Comparison of ENCODE assay signal across 15 cellular contexts in genomic region chr19:6663236-6664187, GRCh38. TPM values are rescaled to one million over a fixed set of nuclear protein-coding genes. Genes with fewer than 3 reads are reported as not detected.
A peak's percentile ranks its signal among the peaks of the same experiment; 100 is the strongest.
DNase-seq lines count a peak whose midpoint lies in the region; ATAC-seq and TF ChIP-seq lines count a peak whose summit lies in the region.
"Had no signal": no experiment of that assay in that cellular context is flagged by ENCODE, and none has a peak within 500 bp of the region (broad histone marks: within the 10 kb centered on the region; RNA-seq: fewer than 3 reads in every experiment).

No MANE protein-coding gene starts in this region.

- peaks cover 0 to 3% (median 0%) of the 10 kb centered on the region in 4 donors for H3K9me3 ChIP-seq in sigmoid colon
- H3K9me3 ChIP-seq: BLaER1, SJSA1 had no signal

- intact Hi-C loops in activated naive CD4-positive, alpha-beta T cell treated with anti-CD3 and anti-CD28 coated beads for 36 hours (cut with micrococcal nuclease), result no loop called here
- intact Hi-C loops in sigmoid colon (cut with DNase I), result no loop called here

- in situ Hi-C loops in ACHN (cut with HindIII; ENCODE audit: low pct_ligation_motif_present, low pct_unique_long_range_greater_than_20kb, low sequenced_read_pairs), result no loop called here

- no peaks in the 10 kb centered on the region for H3K36me3 ChIP-seq in sigmoid colon
- H3K36me3 ChIP-seq: BLaER1, SJSA1 had no signal

- H3K27ac ChIP-seq in sigmoid colon, result no peak overlapping the region
- H3K27ac ChIP-seq: BLaER1, SJSA1 had no signal

- H3K9me3 Mint-ChIP-seq in activated naive CD4-positive, alpha-beta T cell treated with anti-CD3 and anti-CD28 coated beads for 36 hours, result peaks cover 7% of the 10 kb centered on the region
- H3K9me3 Mint-ChIP-seq in activated naive CD4-positive, alpha-beta T cell treated with anti-CD3 and anti-CD28 coated beads, Interleukin-2, amount 10 ng/mL, durations not matched to agents 7 days and 5 days, result peaks cover 3% of the 10 kb centered on the region
- H3K9me3 Mint-ChIP-seq in T-cell, result no peaks in the 10 kb centered on the region
- no peaks in the 10 kb centered on the region for H3K9me3 Mint-ChIP-seq in effector memory CD8-positive, alpha-beta T cell
- H3K9me3 Mint-ChIP-seq in stimulated activated naive CD8-positive, alpha-beta T cell treated with anti-CD3 and anti-CD28 coated beads, Interleukin-15, amount 100 ng/mL, for 72 hours, result peaks cover 0 to 8% of the 10 kb centered on the region in 2 donors

- no peak overlapping the region for H3K27ac Mint-ChIP-seq in activated naive CD4-positive, alpha-beta T cell treated with anti-CD3 and anti-CD28 coated beads for 36 hours
- no peak overlapping the region for H3K27ac Mint-ChIP-seq in activated naive CD4-positive, alpha-beta T cell treated with anti-CD3 and anti-CD28 coated beads, Interleukin-2, amount 10 ng/mL, durations not matched to agents 7 days and 5 days
- H3K27ac Mint-ChIP-seq in T-cell, result no peak overlapping the region
- no peak overlapping the region for H3K27ac Mint-ChIP-seq in effector memory CD8-positive, alpha-beta T cell
- H3K27ac Mint-ChIP-seq in stimulated activated naive CD8-positive, alpha-beta T cell treated with anti-CD3 and anti-CD28 coated beads, Interleukin-15, amount 100 ng/mL, for 72 hours, result no peak overlapping the region

- no peak for TF ChIP-seq POLR2A in sigmoid colon (IDR thresholded peaks at IDR 0.05)

- peaks cover 25% of the 10 kb centered on the region for H3K36me3 Mint-ChIP-seq in activated naive CD4-positive, alpha-beta T cell treated with anti-CD3 and anti-CD28 coated beads for 36 hours (ENCODE audit: low read depth)
- H3K36me3 Mint-ChIP-seq in activated naive CD4-positive, alpha-beta T cell treated with anti-CD3 and anti-CD28 coated beads, Interleukin-2, amount 10 ng/mL, durations not matched to agents 7 days and 5 days, result peaks cover 35% of the 10 kb centered on the region
- H3K36me3 Mint-ChIP-seq in T-cell, result peaks cover 18% of the 10 kb centered on the region
- peaks cover 56% of the 10 kb centered on the region for H3K36me3 Mint-ChIP-seq in effector memory CD8-positive, alpha-beta T cell (ENCODE audit: insufficient read depth)

- POLR2A ChIA-PET in T-cell (lab: Charles Lee), result interaction anchor here in 1 of 2 donors (0.5 kb wide), 1 partner anchor 9 kb away, joined by 8 read pairs; no protein-coding TSS in a partner anchor

- peak; percentile 70 for DNase-seq in activated naive CD4-positive, alpha-beta T cell treated with anti-CD3 and anti-CD28 coated beads for 36 hours
- no peak for DNase-seq in activated naive CD4-positive, alpha-beta T cell treated with anti-CD3 and anti-CD28 coated beads, Interleukin-2, amount 10 ng/mL, durations not matched to agents 7 days and 5 days
- peak in 9 of 34 experiments; percentile 6 to 37 (median 29) for DNase-seq in T-cell
- DNase-seq in effector memory CD8-positive, alpha-beta T cell, result peak; percentile 46 to 50 (median 48)
- peak in 1 of 2 donors; percentile 52 for DNase-seq in stimulated activated naive CD8-positive, alpha-beta T cell treated with anti-CD3 and anti-CD28 coated beads, Interleukin-15, amount 100 ng/mL, for 72 hours
- DNase-seq in ACHN, result no peak
- no peak for DNase-seq in sigmoid colon
- DNase-seq: central memory CD4-positive, alpha-beta T cell; Kasumi-1; kidney had no signal

- peaks cover 14 to 60% (median 22%) of the 10 kb centered on the region in 3 donors for H3K27me3 ChIP-seq in sigmoid colon
- H3K27me3 ChIP-seq: BLaER1 had no signal

- H3K4me3 Mint-ChIP-seq in activated naive CD4-positive, alpha-beta T cell treated with anti-CD3 and anti-CD28 coated beads for 36 hours, result no peak overlapping the region
- H3K4me3 Mint-ChIP-seq in activated naive CD4-positive, alpha-beta T cell treated with anti-CD3 and anti-CD28 coated beads, Interleukin-2, amount 10 ng/mL, durations not matched to agents 7 days and 5 days, result no peak overlapping the region
- H3K4me3 Mint-ChIP-seq in T-cell, result no peak overlapping the region
- no peak overlapping the region for H3K4me3 Mint-ChIP-seq in effector memory CD8-positive, alpha-beta T cell
- no peak overlapping the region for H3K4me3 Mint-ChIP-seq in stimulated activated naive CD8-positive, alpha-beta T cell treated with anti-CD3 and anti-CD28 coated beads, Interleukin-15, amount 100 ng/mL, for 72 hours

- TF ChIP-seq EP300 in sigmoid colon (IDR thresholded peaks at IDR 0.05), result no peak

- no peak for TF ChIP-seq CTCF in sigmoid colon (IDR thresholded peaks at IDR 0.05)

- CTCF ChIA-PET in activated naive CD4-positive, alpha-beta T cell treated with anti-CD3 and anti-CD28 coated beads for 36 hours (lab: Charles Lee), result interaction anchor here (0.6 to 2.6 kb wide), 2 partner anchors 12 to 106 kb away, joined by 5 to 8 read pairs; no protein-coding TSS in a partner anchor
- CTCF ChIA-PET in activated naive CD4-positive, alpha-beta T cell treated with anti-CD3 and anti-CD28 coated beads, Interleukin-2, amount 10 ng/mL, durations not matched to agents 7 days and 5 days (lab: Charles Lee), result no interaction called here
- CTCF ChIA-PET in T-cell (lab: Charles Lee), result no interaction called here

- H3K4me1 ChIP-seq in sigmoid colon, result no peaks in the 10 kb centered on the region
- H3K4me1 ChIP-seq: SJSA1 had no signal

- ATAC-seq in T-cell (replicated peaks in 1 of 4) (peak; percentile 25 to 61 (median 34)), HG02610 (IDR thresholded peaks at IDR 0.05; ENCODE audit: unreplicated experiment) (no peak)
- ATAC-seq in effector memory CD8-positive, alpha-beta T cell (replicated peaks), result peak; percentile 72
- peak; percentile 57 for ATAC-seq in stimulated activated naive CD8-positive, alpha-beta T cell treated with anti-CD3 and anti-CD28 coated beads, Interleukin-15, amount 100 ng/mL, for 72 hours

- peaks cover 31% of the 10 kb centered on the region for H3K4me1 Mint-ChIP-seq in activated naive CD4-positive, alpha-beta T cell treated with anti-CD3 and anti-CD28 coated beads for 36 hours (ENCODE audit: low read depth)
- H3K4me1 Mint-ChIP-seq in activated naive CD4-positive, alpha-beta T cell treated with anti-CD3 and anti-CD28 coated beads, Interleukin-2, amount 10 ng/mL, durations not matched to agents 7 days and 5 days, result peaks cover 19% of the 10 kb centered on the region
- H3K4me1 Mint-ChIP-seq in T-cell, result peaks cover 12 to 34% (median 27%) of the 10 kb centered on the region in 3 donors
- peaks cover 49 to 55% of the 10 kb centered on the region in 2 donors for H3K4me1 Mint-ChIP-seq in effector memory CD8-positive, alpha-beta T cell (ENCODE audit: low read depth in 2 of 2)
- H3K4me1 Mint-ChIP-seq in stimulated activated naive CD8-positive, alpha-beta T cell treated with anti-CD3 and anti-CD28 coated beads, Interleukin-15, amount 100 ng/mL, for 72 hours, result peaks cover 50% of the 10 kb centered on the region

- 76 to 78% methylated on average over 13 of the region's 13 CpGs for WGBS in sigmoid colon, 2 donors

- no peaks in the 10 kb centered on the region for H3K27me3 Mint-ChIP-seq in activated naive CD4-positive, alpha-beta T cell treated with anti-CD3 and anti-CD28 coated beads for 36 hours (ENCODE audit: low read depth)
- no peaks in the 10 kb centered on the region for H3K27me3 Mint-ChIP-seq in activated naive CD4-positive, alpha-beta T cell treated with anti-CD3 and anti-CD28 coated beads, Interleukin-2, amount 10 ng/mL, durations not matched to agents 7 days and 5 days
- no peaks in the 10 kb centered on the region for H3K27me3 Mint-ChIP-seq in T-cell
- H3K27me3 Mint-ChIP-seq in effector memory CD8-positive, alpha-beta T cell, result no peaks in the 10 kb centered on the region
- no peaks in the 10 kb centered on the region for H3K27me3 Mint-ChIP-seq in stimulated activated naive CD8-positive, alpha-beta T cell treated with anti-CD3 and anti-CD28 coated beads, Interleukin-15, amount 100 ng/mL, for 72 hours

- H3K4me3 ChIP-seq in sigmoid colon, result no peak overlapping the region
- H3K4me3 ChIP-seq: BLaER1, SJSA1 had no signal

RNA-seq across cellular contexts. Expression of gene TNFSF14, which starts 6.4 kb away (rescaled TPM):
- total RNA-seq in activated naive CD4-positive, alpha-beta T cell treated with anti-CD3 and anti-CD28 coated beads for 36 hours, result 10 to 100 TPM; 13.1 to 14.5 TPM
- total RNA-seq in T-cell (10 to 100 TPM in 3 of 5 donors, 1 to 10 TPM in 2; 1.9 to 22.6 (median 12.7) TPM), sigmoid colon (1 to 10 TPM in 1 of 4 donors, under 1 TPM in 2, not detected in 1; under 0.01 to 2.0 (median 0.41) TPM)
- polyA plus RNA-seq in sigmoid colon, result 1 to 10 TPM in 1 of 3 donors, not detected in 2; 2.8 TPM
- total RNA-seq: NCI-H460, SJSA1 had no signal
- polyA plus RNA-seq: neural cell had no signal

RNA-seq across cellular contexts. Expression of gene C3, which starts 56.9 kb away (rescaled TPM):
- under 1 TPM; 0.81 to 0.94 TPM for total RNA-seq in activated naive CD4-positive, alpha-beta T cell treated with anti-CD3 and anti-CD28 coated beads for 36 hours
- total RNA-seq in T-cell (10 to 100 TPM in 1 of 5 donors, 1 to 10 TPM in 3, not detected in 1; 1.1 to 10.6 (median 7.6) TPM), sigmoid colon (1,000 to 10,000 TPM in 1 of 4 donors, 100 to 1,000 TPM in 3; 317 to 1,284 (median 452) TPM)
- polyA plus RNA-seq in sigmoid colon, result 100 to 1,000 TPM in 1 of 3 donors, 10 to 100 TPM in 1, 1 to 10 TPM in 1; 9.0 to 313 (median 66.7) TPM
- total RNA-seq: SJSA1 had no signal
- polyA plus RNA-seq: neural cell had no signal

Comparison
In these comparisons a context has a peak if more than half of its experiments do, and no peak if none do; other contexts are left out.
1. DNase-seq: peak in activated naive CD4-positive, alpha-beta T cell treated with anti-CD3 and anti-CD28 coated beads for 36 hours (single experiment) and effector memory CD8-positive, alpha-beta T cell (3 of 3); none in activated naive CD4-positive, alpha-beta T cell treated with anti-CD3 and anti-CD28 coated beads, Interleukin-2, amount 10 ng/mL, durations not matched to agents 7 days and 5 days (single experiment), ACHN (single experiment) and sigmoid colon (single experiment).
2. RNA of gene C3, which starts 56.9 kb away (total RNA-seq): 317 to 1,284 TPM in sigmoid colon; 1.1 to 10.6 TPM in T-cell and 0.81 to 0.94 TPM in activated naive CD4-positive, alpha-beta T cell treated with anti-CD3 and anti-CD28 coated beads for 36 hours; every median in the first group is over 10 times any median in the second.